ENCODE assay signal across 15 cellular contexts in the genomic region with DNA sequence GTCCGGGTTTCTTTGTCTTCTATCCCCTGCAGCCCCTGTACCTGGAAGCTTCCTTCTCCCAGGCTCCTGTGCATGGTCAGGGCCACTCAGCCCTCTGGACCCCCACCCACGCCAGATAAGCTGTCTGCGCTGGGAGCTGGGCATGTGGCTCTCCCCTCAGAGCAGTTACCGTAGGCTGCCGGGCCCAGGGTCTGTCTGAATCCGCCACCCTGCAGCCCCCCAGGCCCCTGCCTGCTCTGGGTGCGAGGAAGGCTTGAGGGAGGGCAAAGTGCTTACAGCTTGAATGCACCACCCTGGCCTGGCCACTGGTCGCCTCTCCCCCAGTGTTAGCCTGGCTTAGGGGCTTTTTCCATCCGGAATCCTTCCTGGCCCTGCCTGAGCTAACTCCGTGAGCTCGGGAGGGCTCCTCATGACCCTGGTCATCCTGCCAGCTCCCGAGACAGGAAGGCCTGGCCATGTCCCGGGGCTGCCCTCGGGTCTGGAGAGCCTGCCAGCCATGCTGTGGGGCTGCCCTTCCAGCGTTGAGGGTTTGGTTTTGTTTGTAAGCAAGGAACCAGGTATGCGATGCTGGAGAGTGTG.
"Had no signal": no experiment of that assay in that cellular context is flagged by ENCODE, and none has a peak within 500 bp of the region (broad histone marks: within the 10 kb centered on the region; RNA-seq: fewer than 3 reads in every experiment).

No MANE protein-coding gene starts in this region.

- H3K27ac ChIP-seq: colonic mucosa, suprapubic skin had no signal

- DNase-seq: activated CD4-positive, alpha-beta T cell treated with anti-CD3 and anti-CD28 coated beads, Interleukin-2, amount 50 U/mL, for 4 hours; activated CD8-positive, alpha-beta memory T cell treated with anti-CD3 and anti-CD28 coated beads, Interleukin-2, amount 10 ng/mL, durations not matched to agents 7 days and 5 days; activated T-cell treated with anti-CD3 and anti-CD28 coated beads, Interleukin-2, amount 50 U/mL, for 48 hours; adrenal gland; caudate nucleus; colonic mucosa; effector memory CD4-positive, alpha-beta T cell; hippocampal formation; stimulated activated CD4-positive, alpha-beta T cell treated with anti-CD3 and anti-CD28 coated beads, Interleukin-1b, Interleukin-23, amount 100 ng/mL, for 48 hours; stimulated activated naive CD4-positive, alpha-beta T cell had no signal

- H3K27me3 Mint-ChIP-seq: activated CD8-positive, alpha-beta memory T cell treated with anti-CD3 and anti-CD28 coated beads, Interleukin-2, amount 10 ng/mL, durations not matched to agents 7 days and 5 days had no signal

- H3K4me3 Mint-ChIP-seq: activated CD8-positive, alpha-beta memory T cell treated with anti-CD3 and anti-CD28 coated beads, Interleukin-2, amount 10 ng/mL, durations not matched to agents 7 days and 5 days; mesothelial cell of epicardium had no signal

- H3K27ac Mint-ChIP-seq: mesothelial cell of epicardium had no signal

- H3K9me3 Mint-ChIP-seq: mesothelial cell of epicardium had no signal

- H3K36me3 ChIP-seq: adrenal gland, colonic mucosa, suprapubic skin had no signal

- H3K4me2 ChIP-seq: smooth muscle cell had no signal

- H3K27me3 ChIP-seq: adrenal gland, colonic mucosa, suprapubic skin had no signal

- H3K4me3 ChIP-seq: adrenal gland, colonic mucosa, smooth muscle cell, suprapubic skin had no signal

- H3K9me3 ChIP-seq: adrenal gland, colonic mucosa, suprapubic skin had no signal

- ATAC-seq: activated CD4-positive, CD25-positive, alpha-beta regulatory T cell treated with anti-CD3 and anti-CD28 coated beads, Interleukin-2, amount 50 U/mL, for 24 hours; right cardiac atrium had no signal
